Comparison of ENCODE assay signal across 22 cellular contexts in genomic region chr6:10609038-10609437, GRCh38.
"Had no signal": no experiment of that assay in that cellular context is flagged by ENCODE, and none has a peak within 500 bp of the region (broad histone marks: within the 10 kb centered on the region; RNA-seq: fewer than 3 reads in every experiment).

No MANE protein-coding gene starts in this region.

- DNase-seq: activated CD4-positive, alpha-beta T cell treated with anti-CD3 and anti-CD28 coated beads for 48 hours; activated CD4-positive, alpha-beta T cell treated with anti-CD3 and anti-CD28 coated beads, Interleukin-2, amount 50 U/mL, for 4 hours; activated CD4-positive, CD25-positive, alpha-beta regulatory T cell treated with anti-CD3 and anti-CD28 coated beads, Interleukin-2, amount 50 U/mL, for 72 hours; activated CD8-positive, alpha-beta memory T cell treated with anti-CD3 and anti-CD28 coated beads, Interleukin-2, amount 50 U/mL, for 48 hours; activated CD8-positive, alpha-beta T cell treated with anti-CD3 and anti-CD28 coated beads, Interleukin-2, amount 10 ng/mL, durations not matched to agents 7 days and 5 days; activated naive CD4-positive, alpha-beta T cell treated with anti-CD3 and anti-CD28 coated beads, Interleukin-2, amount 50 U/mL, for 16 hours; activated T-cell treated with anti-CD3 and anti-CD28 coated beads, Interleukin-2, amount 50 U/mL, for 1 hour; amygdala; brain microvascular endothelial cell; Karpas-422; MM.1S; NCI-H1105; NCI-H1436; NCI-H1694 treated with DMSO at 0.1 percent for 48 hours; NCI-H2029 treated with DMSO at 0.1 percent for 48 hours; NCI-H345; NCI-H510A; NCI-H526 treated with DMSO at 0.1 percent for 48 hours; SIG-M5; T-helper 17 cell; T-helper 9 cell had no signal

- H3K27me3 ChIP-seq: brain microvascular endothelial cell had no signal

- H3K27ac Mint-ChIP-seq: activated CD8-positive, alpha-beta T cell treated with anti-CD3 and anti-CD28 coated beads, Interleukin-2, amount 10 ng/mL, durations not matched to agents 7 days and 5 days; T-helper 17 cell had no signal

- H3K4me3 Mint-ChIP-seq: activated CD8-positive, alpha-beta T cell treated with anti-CD3 and anti-CD28 coated beads, Interleukin-2, amount 10 ng/mL, durations not matched to agents 7 days and 5 days; T-helper 17 cell; WTC11 had no signal

- H3K36me3 ChIP-seq: brain microvascular endothelial cell had no signal

- H3K4me1 Mint-ChIP-seq: T-helper 17 cell had no signal

- H3K27me3 Mint-ChIP-seq: T-helper 17 cell had no signal

- ATAC-seq: activated CD8-positive, alpha-beta T cell treated with anti-CD3 and anti-CD28 coated beads, Interleukin-2, amount 10 ng/mL, durations not matched to agents 7 days and 5 days; T-helper 17 cell; WTC11 had no signal

- H3K27ac ChIP-seq: brain microvascular endothelial cell had no signal
